Comparison of ENCODE assay signal across 22 cellular contexts in genomic region chr12:57154076-57154475, GRCh38. TPM values are rescaled to one million over a fixed set of nuclear protein-coding genes. Genes with fewer than 3 reads are reported as not detected.
"Had no signal": no experiment of that assay in that cellular context is flagged by ENCODE, and none has a peak within 500 bp of the region (broad histone marks: within the 10 kb centered on the region; RNA-seq: fewer than 3 reads in every experiment).

No MANE protein-coding gene starts in this region.

- H3K27me3 Mint-ChIP-seq: activated CD4-positive, alpha-beta T cell treated with anti-CD3 and anti-CD28 coated beads, Interleukin-2, amount 10 ng/mL, durations not matched to agents 24 days and 14 days; activated naive CD8-positive, alpha-beta T cell treated with anti-CD3 and anti-CD28 coated beads for 36 hours; progenitor cell of endocrine pancreas had no signal

- ATAC-seq: activated CD8-positive, alpha-beta T cell treated with anti-CD3 and anti-CD28 coated beads, Interleukin-2, amount 10 ng/mL, durations not matched to agents 7 days and 5 days; left ventricle myocardium superior; stimulated activated naive CD8-positive, alpha-beta T cell treated with anti-CD3 and anti-CD28 coated beads, Interleukin-15, Interleukin-2, amounts not matched to agents 100 U/mL and 50 U/mL, for 24 hours had no signal

- H3K27ac ChIP-seq: thyroid gland had no signal

- H3K4me3 Mint-ChIP-seq: activated CD4-positive, alpha-beta T cell treated with anti-CD3 and anti-CD28 coated beads, Interleukin-2, amount 10 ng/mL, durations not matched to agents 24 days and 14 days; activated CD8-positive, alpha-beta T cell treated with anti-CD3 and anti-CD28 coated beads, Interleukin-2, amount 10 ng/mL, durations not matched to agents 7 days and 5 days; activated naive CD8-positive, alpha-beta T cell treated with anti-CD3 and anti-CD28 coated beads for 36 hours; endodermal cell; nephron progenitor cell; T-helper 2 cell treated with Interferon-gamma antibody and Interleukin-4, amounts not matched to agents 5 μg/mL and 100 μg/mL, for 36 hours had no signal

- H3K9me3 Mint-ChIP-seq: activated CD4-positive, alpha-beta T cell treated with anti-CD3 and anti-CD28 coated beads, Interleukin-2, amount 10 ng/mL, durations not matched to agents 24 days and 14 days; activated naive CD8-positive, alpha-beta T cell treated with anti-CD3 and anti-CD28 coated beads for 36 hours; endodermal cell; nephron progenitor cell; T-helper 2 cell treated with Interferon-gamma antibody and Interleukin-4, amounts not matched to agents 5 μg/mL and 100 μg/mL, for 36 hours had no signal

- H3K27ac Mint-ChIP-seq: activated CD4-positive, alpha-beta T cell treated with anti-CD3 and anti-CD28 coated beads, Interleukin-2, amount 10 ng/mL, durations not matched to agents 24 days and 14 days; activated CD8-positive, alpha-beta T cell treated with anti-CD3 and anti-CD28 coated beads, Interleukin-2, amount 10 ng/mL, durations not matched to agents 7 days and 5 days; activated naive CD8-positive, alpha-beta T cell treated with anti-CD3 and anti-CD28 coated beads for 36 hours; endodermal cell; progenitor cell of endocrine pancreas; T-helper 2 cell treated with Interferon-gamma antibody and Interleukin-4, amounts not matched to agents 5 μg/mL and 100 μg/mL, for 36 hours had no signal

- H3K4me3 ChIP-seq: dorsolateral prefrontal cortex, right atrium auricular region, smooth muscle cell, thyroid gland had no signal

- H3K27me3 ChIP-seq: dorsolateral prefrontal cortex, right atrium auricular region, thyroid gland had no signal

- H3K4me2 ChIP-seq: smooth muscle cell had no signal

- H3K36me3 Mint-ChIP-seq: activated naive CD8-positive, alpha-beta T cell treated with anti-CD3 and anti-CD28 coated beads for 36 hours had no signal

- H3K9me3 ChIP-seq: right atrium auricular region, thyroid gland had no signal

- DNase-seq: activated CD4-positive, alpha-beta T cell treated with anti-CD3 and anti-CD28 coated beads, Interleukin-2, amount 10 ng/mL, durations not matched to agents 24 days and 14 days; activated CD4-positive, CD25-positive, alpha-beta regulatory T cell; activated CD8-positive, alpha-beta memory T cell treated with anti-CD3 and anti-CD28 coated beads, Interleukin-2, amount 50 U/mL, for 48 hours; activated CD8-positive, alpha-beta T cell treated with anti-CD3 and anti-CD28 coated beads, Interleukin-2, amount 10 ng/mL, durations not matched to agents 7 days and 5 days; activated gamma-delta T cell treated with Interleukin-2 at 50 U/mL for 16 hours; activated naive CD8-positive, alpha-beta T cell treated with anti-CD3 and anti-CD28 coated beads for 36 hours; anterior cingulate cortex; dorsolateral prefrontal cortex; endodermal cell; islet precursor cell; left ventricle myocardium superior; nephron progenitor cell; occipital lobe; stimulated activated naive CD8-positive, alpha-beta T cell treated with anti-CD3 and anti-CD28 coated beads, Interleukin-15, Interleukin-2, amounts not matched to agents 100 U/mL and 50 U/mL, for 24 hours; SW 1271; thyroid gland had no signal

RNA-seq across cellular contexts. Expression of gene LRP1-AS, which starts 6.7 kb away (rescaled TPM):
- total RNA-seq: activated CD4-positive, alpha-beta T cell treated with anti-CD3 and anti-CD28 coated beads, Interleukin-2, amount 10 ng/mL, durations not matched to agents 24 days and 14 days; activated CD8-positive, alpha-beta T cell treated with anti-CD3 and anti-CD28 coated beads, Interleukin-2, amount 10 ng/mL, durations not matched to agents 7 days and 5 days; activated naive CD8-positive, alpha-beta T cell treated with anti-CD3 and anti-CD28 coated beads for 36 hours; cerebellum; endodermal cell; epithelial cell of proximal tubule; left ventricle myocardium superior; occipital lobe; progenitor cell of endocrine pancreas; right atrium auricular region; smooth muscle cell; thyroid gland had no signal
- polyA plus RNA-seq: smooth muscle cell had no signal
